In the genomic region with DNA sequence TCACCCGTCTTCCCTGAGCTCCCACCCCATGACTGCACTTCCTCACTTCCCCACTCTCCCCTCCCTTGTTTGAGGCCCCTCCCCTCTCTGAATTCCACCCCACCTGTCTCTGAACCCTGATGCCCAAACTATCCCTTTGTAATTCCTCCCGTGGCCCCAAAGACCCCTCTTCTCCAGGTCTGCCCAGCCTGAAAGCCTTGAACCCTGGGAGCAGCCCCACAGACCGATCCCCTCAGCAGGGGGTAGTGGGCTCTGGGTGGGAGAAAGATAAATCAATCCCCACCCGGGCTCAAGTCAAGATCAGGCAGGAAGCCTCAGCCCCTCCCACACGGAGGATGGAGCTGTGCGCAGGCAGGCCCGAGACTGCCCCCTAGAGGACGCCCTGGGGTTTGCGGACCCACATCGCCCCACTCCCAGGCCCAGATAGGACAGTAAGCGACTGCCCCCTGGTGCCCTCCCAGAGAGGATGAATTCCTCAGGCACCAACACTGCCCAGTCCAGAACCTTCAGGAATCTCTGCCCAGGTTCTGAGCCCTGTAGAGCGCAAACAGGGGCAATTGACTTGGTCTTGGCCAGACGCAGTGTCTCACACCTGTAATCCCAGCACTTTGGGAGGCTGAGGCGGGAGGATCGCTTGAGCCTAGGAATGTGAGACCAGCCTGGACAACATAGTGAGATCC, we compare ENCODE assay signal across 8 cellular contexts. TPM values are rescaled to one million over a fixed set of nuclear protein-coding genes. Genes with fewer than 3 reads are reported as not detected.
A peak's percentile ranks its signal among the peaks of the same experiment; 100 is the strongest.
DNase-seq lines count a peak whose midpoint lies in the region; ATAC-seq and TF ChIP-seq lines count a peak whose summit lies in the region.

No MANE protein-coding gene starts in this region.

- no peak overlapping the region for H3K4me3 ChIP-seq in BLaER1
- H3K4me3 ChIP-seq in lower lobe of right lung = no peak overlapping the region

- peaks cover 49% of the 10 kb centered on the region for H3K4me1 ChIP-seq in BLaER1
- peaks cover 7% of the 10 kb centered on the region for H3K4me1 ChIP-seq in lower lobe of right lung

- TF ChIP-seq CTCF in lower lobe of right lung (IDR thresholded peaks at IDR 0.05) = peak; percentile 100

- H3K36me3 ChIP-seq in BLaER1 (no peaks in the 10 kb centered on the region), lower lobe of right lung (no peaks in the 10 kb centered on the region)

- H3K27me3 ChIP-seq in BLaER1 (no peaks in the 10 kb centered on the region), lower lobe of right lung (ENCODE audit: low read depth) (no peaks in the 10 kb centered on the region)

- intact Hi-C loops in lower lobe of right lung (cut with DNase I) = no loop called here

- H4K20me1 ChIP-seq in BLaER1 = peaks cover 5% of the 10 kb centered on the region

- peak overlapping the region; percentile 18; the same call in 1 of the 2 replicates for H3K27ac ChIP-seq in BLaER1
- no peak overlapping the region for H3K27ac ChIP-seq in lower lobe of right lung

- peak overlapping the region; percentile 63 for H3K4me2 ChIP-seq in BLaER1

- ATAC-seq in GM19397 (IDR thresholded peaks at IDR 0.05; ENCODE audit: unreplicated experiment) (peak; percentile 33), lower lobe of right lung (peak; percentile 82 to 92)

- H3K9me3 ChIP-seq in BLaER1 = peaks cover 4% of the 10 kb centered on the region
- no peaks in the 10 kb centered on the region for H3K9me3 ChIP-seq in lower lobe of right lung

- peak; percentile 72 for DNase-seq in HS-27A (ENCODE audit: low read depth)
- peak; percentile 97 for DNase-seq in NCI-H82 (lab: John Stamatoyannopoulos, UW)
- peak; percentile 98 to 99 for DNase-seq in activated CD4-positive, alpha-beta T cell treated with anti-CD3 and anti-CD28 coated beads, Interleukin-2, amount 50 U/mL, for 48 hours
- peak; percentile 96 for DNase-seq in dermis blood vessel endothelial cell
- DNase-seq in lower lobe of right lung = peak; percentile 96
- peak; percentile 86 for DNase-seq in stimulated activated CD8-positive, alpha-beta memory T cell treated with anti-CD3 and anti-CD28 coated beads, Interleukin-12 subunit alpha, Interleukin-12 subunit beta, amount 100 ng/mL, for 24 hours (ENCODE audit: extremely low read depth)

- no peak overlapping the region for H3K9ac ChIP-seq in BLaER1

RNA-seq across cellular contexts. Expression of a gene that starts 11.7 kb away (rescaled TPM):
- total RNA-seq in dermis blood vessel endothelial cell (109 and 120 TPM in 2 replicates), lower lobe of right lung (609 TPM)

RNA-seq across cellular contexts. Expression of a gene that starts 44.6 kb away (rescaled TPM):
- total RNA-seq in dermis blood vessel endothelial cell (95.0 and 154 TPM in 2 replicates), lower lobe of right lung (97.1 TPM)
